28 cellular contexts compared by ENCODE assay signal in the genomic region with DNA sequence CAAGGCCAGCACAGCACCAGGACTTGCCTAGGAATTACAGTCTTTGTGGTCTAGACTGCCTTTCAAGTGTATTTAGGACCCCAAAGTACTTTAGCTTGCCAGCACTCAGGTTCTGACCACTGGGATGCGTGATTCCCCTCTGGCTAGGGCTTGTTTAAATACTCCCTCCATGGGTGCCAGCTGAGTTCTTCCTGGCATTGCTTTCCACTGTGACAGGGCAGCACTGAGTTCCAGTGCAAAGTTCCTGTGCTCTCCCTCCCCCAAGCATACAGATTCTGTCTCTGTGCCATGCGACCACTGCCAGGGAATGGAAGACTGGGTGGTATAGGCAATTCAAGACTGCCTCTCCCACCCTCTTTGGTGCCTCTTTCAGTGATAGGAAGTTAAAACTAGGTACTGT.
"Had no signal": no experiment of that assay in that cellular context is flagged by ENCODE, and none has a peak within 500 bp of the region (broad histone marks: within the 10 kb centered on the region; RNA-seq: fewer than 3 reads in every experiment).

No MANE protein-coding gene starts in this region.

- DNase-seq: activated CD4-positive, alpha-beta memory T cell treated with anti-CD3 and anti-CD28 coated beads for 36 hours; activated CD4-positive, alpha-beta T cell treated with anti-CD3 and anti-CD28 coated beads, Interleukin-2, amount 50 U/mL, for 1 hour; activated CD8-positive, alpha-beta memory T cell treated with anti-CD3 and anti-CD28 coated beads for 24 hours; activated CD8-positive, alpha-beta memory T cell treated with anti-CD3 and anti-CD28 coated beads, Interleukin-2, amount 10 ng/mL, durations not matched to agents 7 days and 5 days; activated CD8-positive, alpha-beta memory T cell treated with anti-CD3 and anti-CD28 coated beads, Interleukin-2, amount 50 U/mL, for 48 hours; activated effector memory CD4-positive, alpha-beta T cell treated with Interleukin-2 at 50 U/mL for 16 hours; activated naive CD4-positive, alpha-beta T cell treated with anti-CD3 and anti-CD28 coated beads, Interleukin-2, amount 10 ng/mL, durations not matched to agents 7 days and 5 days; activated naive CD8-positive, alpha-beta T cell treated with anti-CD3 and anti-CD28 coated beads, Interleukin-2, amount 50 U/mL, for 24 hours; activated T-cell treated with anti-CD3 and anti-CD28 coated beads, Interleukin-2, amount 50 U/mL, for 48 hours; anterior cingulate cortex; brain microvascular endothelial cell; MM.1S; MV-4-11; NCI-H1092; NCI-H1436 treated with DMSO at 0.1 percent for 48 hours; NCI-H1694 treated with DMSO at 0.1 percent for 48 hours; NCI-H2029; NCI-H345; NCI-H524 treated with DMSO at 0.1 percent for 48 hours; SIG-M5; SW 1271; T-helper 1 cell; T-helper 2 cell; T-helper 9 cell had no signal

- ATAC-seq: activated CD8-positive, alpha-beta memory T cell treated with anti-CD3 and anti-CD28 coated beads, Interleukin-2, amount 10 ng/mL, durations not matched to agents 7 days and 5 days; activated naive CD8-positive, alpha-beta T cell treated with anti-CD3 and anti-CD28 coated beads, Interleukin-2, amount 50 U/mL, for 24 hours; Panc1; SK-N-SH treated with all-trans-retinoic acid at 6 μM for 48 hours had no signal

- H3K4me2 ChIP-seq: KMS-11 had no signal

- H3K27me3 Mint-ChIP-seq: activated CD4-positive, alpha-beta memory T cell treated with anti-CD3 and anti-CD28 coated beads for 36 hours; activated CD8-positive, alpha-beta memory T cell treated with anti-CD3 and anti-CD28 coated beads, Interleukin-2, amount 10 ng/mL, durations not matched to agents 7 days and 5 days; activated naive CD4-positive, alpha-beta T cell treated with anti-CD3 and anti-CD28 coated beads, Interleukin-2, amount 10 ng/mL, durations not matched to agents 7 days and 5 days; activated naive CD8-positive, alpha-beta T cell; activated naive CD8-positive, alpha-beta T cell treated with anti-CD3 and anti-CD28 coated beads, Interleukin-2, amount 50 U/mL, for 24 hours had no signal

- H3K4me1 Mint-ChIP-seq: activated naive CD4-positive, alpha-beta T cell treated with anti-CD3 and anti-CD28 coated beads, Interleukin-2, amount 10 ng/mL, durations not matched to agents 7 days and 5 days had no signal

- H3K9ac ChIP-seq: KMS-11 had no signal

- H3K27ac ChIP-seq: brain microvascular endothelial cell, KMS-11 had no signal

- H3K27me3 ChIP-seq: brain microvascular endothelial cell had no signal

- H3K27ac Mint-ChIP-seq: activated CD4-positive, alpha-beta memory T cell treated with anti-CD3 and anti-CD28 coated beads for 36 hours; activated CD8-positive, alpha-beta memory T cell treated with anti-CD3 and anti-CD28 coated beads, Interleukin-2, amount 10 ng/mL, durations not matched to agents 7 days and 5 days; activated naive CD4-positive, alpha-beta T cell treated with anti-CD3 and anti-CD28 coated beads, Interleukin-2, amount 10 ng/mL, durations not matched to agents 7 days and 5 days; activated naive CD8-positive, alpha-beta T cell; activated naive CD8-positive, alpha-beta T cell treated with anti-CD3 and anti-CD28 coated beads, Interleukin-2, amount 50 U/mL, for 24 hours had no signal

- H3K36me3 ChIP-seq: brain microvascular endothelial cell had no signal

- H3K4me3 Mint-ChIP-seq: activated CD4-positive, alpha-beta memory T cell treated with anti-CD3 and anti-CD28 coated beads for 36 hours; activated CD8-positive, alpha-beta memory T cell treated with anti-CD3 and anti-CD28 coated beads, Interleukin-2, amount 10 ng/mL, durations not matched to agents 7 days and 5 days; activated naive CD4-positive, alpha-beta T cell treated with anti-CD3 and anti-CD28 coated beads, Interleukin-2, amount 10 ng/mL, durations not matched to agents 7 days and 5 days; activated naive CD8-positive, alpha-beta T cell; activated naive CD8-positive, alpha-beta T cell treated with anti-CD3 and anti-CD28 coated beads, Interleukin-2, amount 50 U/mL, for 24 hours had no signal
